Comparison of ENCODE assay signal across 2 cellular contexts in the genomic region with DNA sequence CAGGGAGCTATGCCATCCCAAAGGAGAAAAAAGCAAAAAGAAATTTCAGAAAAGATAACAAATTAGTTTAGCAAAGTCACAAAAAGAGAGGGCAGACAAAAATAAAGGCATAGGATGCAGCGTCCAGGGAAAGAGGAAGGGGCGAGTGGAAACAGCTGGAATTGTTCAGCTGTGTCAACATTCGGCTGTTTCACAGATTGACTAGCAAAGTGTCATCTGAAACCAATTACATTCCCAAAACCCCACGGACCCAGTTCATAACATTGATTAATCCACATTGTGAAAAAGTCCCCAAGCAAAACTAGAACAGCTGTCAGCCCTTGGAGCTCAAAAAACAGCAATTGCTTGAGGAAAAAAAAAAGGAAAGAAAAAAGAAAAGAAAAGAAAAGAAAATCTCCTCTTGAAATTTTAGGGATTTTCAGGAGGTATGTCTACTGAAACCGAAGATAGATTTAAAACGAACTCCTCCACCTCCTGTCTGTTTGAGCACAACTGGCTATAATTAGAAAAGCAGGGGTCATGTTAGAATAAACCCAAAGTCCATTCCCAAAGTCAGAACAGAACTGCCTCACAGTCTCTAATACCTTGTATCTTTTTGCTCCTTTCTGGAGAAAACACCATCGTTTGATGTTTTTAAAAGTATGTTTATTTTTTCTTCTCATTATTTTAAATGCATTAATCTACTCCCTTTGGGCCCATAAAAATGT.
A peak's percentile ranks its signal among the peaks of the same experiment; 100 is the strongest.
TF ChIP-seq lines count a peak whose summit lies in the region.

No MANE protein-coding gene starts in this region.

TF ChIP-seq in liver, 16 proteins besides CTCF, POLR2A, EP300 and RAD21 (continued from another document):
- TF ChIP-seq REST (IDR thresholded peaks at IDR 0.05) (peak; percentile 38), TAF1 (conservative IDR thresholded peaks at IDR 0.05) (no peak), FOXA1 (IDR thresholded peaks at IDR 0.05) (no peak), MAX (IDR thresholded peaks at IDR 0.05) (peak; percentile 23), HNF4G (IDR thresholded peaks at IDR 0.05) (peak; percentile 56), YY1 (IDR thresholded peaks at IDR 0.05) (no peak), SP1 (IDR thresholded peaks at IDR 0.05) (peak; percentile 51), GABPA (IDR thresholded peaks at IDR 0.05 in 1 of 2, conservative IDR thresholded peaks at IDR 0.05 in 1 of 2) (no peak), JUND (IDR thresholded peaks at IDR 0.05) (peak in 1 of 2 donors; percentile 30)
- TF ChIP-seq, protein P1, sequence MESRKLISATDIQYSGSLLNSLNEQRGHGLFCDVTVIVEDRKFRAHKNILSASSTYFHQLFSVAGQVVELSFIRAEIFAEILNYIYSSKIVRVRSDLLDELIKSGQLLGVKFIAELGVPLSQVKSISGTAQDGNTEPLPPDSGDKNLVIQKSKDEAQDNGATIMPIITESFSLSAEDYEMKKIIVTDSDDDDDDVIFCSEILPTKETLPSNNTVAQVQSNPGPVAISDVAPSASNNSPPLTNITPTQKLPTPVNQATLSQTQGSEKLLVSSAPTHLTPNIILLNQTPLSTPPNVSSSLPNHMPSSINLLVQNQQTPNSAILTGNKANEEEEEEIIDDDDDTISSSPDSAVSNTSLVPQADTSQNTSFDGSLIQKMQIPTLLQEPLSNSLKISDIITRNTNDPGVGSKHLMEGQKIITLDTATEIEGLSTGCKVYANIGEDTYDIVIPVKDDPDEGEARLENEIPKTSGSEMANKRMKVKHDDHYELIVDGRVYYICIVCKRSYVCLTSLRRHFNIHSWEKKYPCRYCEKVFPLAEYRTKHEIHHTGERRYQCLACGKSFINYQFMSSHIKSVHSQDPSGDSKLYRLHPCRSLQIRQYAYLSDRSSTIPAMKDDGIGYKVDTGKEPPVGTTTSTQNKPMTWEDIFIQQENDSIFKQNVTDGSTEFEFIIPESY (IDR thresholded peaks at IDR 0.05) = peak; percentile 22
- TF ChIP-seq, protein P2, sequence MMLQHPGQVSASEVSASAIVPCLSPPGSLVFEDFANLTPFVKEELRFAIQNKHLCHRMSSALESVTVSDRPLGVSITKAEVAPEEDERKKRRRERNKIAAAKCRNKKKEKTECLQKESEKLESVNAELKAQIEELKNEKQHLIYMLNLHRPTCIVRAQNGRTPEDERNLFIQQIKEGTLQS (IDR thresholded peaks at IDR 0.05) = no peak

TF ChIP-seq in HepG2, 621 proteins besides CTCF, POLR2A, EP300 and RAD21 (continued from another document):
- TF ChIP-seq ZNF740 (CRISPR knock-in tag; IDR thresholded peaks at IDR 0.05) (no peak), ZNF224 (CRISPR knock-in tag; IDR thresholded peaks at IDR 0.05) (no peak), ZNF235 (CRISPR knock-in tag; IDR thresholded peaks at IDR 0.05; ENCODE audit: borderline replicate concordance) (no peak), ZNF672 (CRISPR knock-in tag; IDR thresholded peaks at IDR 0.05) (no peak), AHR (CRISPR knock-in tag; IDR thresholded peaks at IDR 0.05) (no peak), ZNF7 (CRISPR knock-in tag; IDR thresholded peaks at IDR 0.05) (no peak), NFE2L2 (IDR thresholded peaks at IDR 0.05; ENCODE audit: low read length) (no peak), HHEX (CRISPR knock-in tag; IDR thresholded peaks at IDR 0.05) (no peak), ZNF615 (CRISPR knock-in tag; IDR thresholded peaks at IDR 0.05; ENCODE audit: borderline replicate concordance) (no peak), HMGA1 (CRISPR knock-in tag; conservative IDR thresholded peaks at IDR 0.05) (no peak), CCAR2 (optimal IDR thresholded peaks at IDR 0.05; ENCODE audit: low read depth, low read length) (no peak)
- TF ChIP-seq, protein P3, sequence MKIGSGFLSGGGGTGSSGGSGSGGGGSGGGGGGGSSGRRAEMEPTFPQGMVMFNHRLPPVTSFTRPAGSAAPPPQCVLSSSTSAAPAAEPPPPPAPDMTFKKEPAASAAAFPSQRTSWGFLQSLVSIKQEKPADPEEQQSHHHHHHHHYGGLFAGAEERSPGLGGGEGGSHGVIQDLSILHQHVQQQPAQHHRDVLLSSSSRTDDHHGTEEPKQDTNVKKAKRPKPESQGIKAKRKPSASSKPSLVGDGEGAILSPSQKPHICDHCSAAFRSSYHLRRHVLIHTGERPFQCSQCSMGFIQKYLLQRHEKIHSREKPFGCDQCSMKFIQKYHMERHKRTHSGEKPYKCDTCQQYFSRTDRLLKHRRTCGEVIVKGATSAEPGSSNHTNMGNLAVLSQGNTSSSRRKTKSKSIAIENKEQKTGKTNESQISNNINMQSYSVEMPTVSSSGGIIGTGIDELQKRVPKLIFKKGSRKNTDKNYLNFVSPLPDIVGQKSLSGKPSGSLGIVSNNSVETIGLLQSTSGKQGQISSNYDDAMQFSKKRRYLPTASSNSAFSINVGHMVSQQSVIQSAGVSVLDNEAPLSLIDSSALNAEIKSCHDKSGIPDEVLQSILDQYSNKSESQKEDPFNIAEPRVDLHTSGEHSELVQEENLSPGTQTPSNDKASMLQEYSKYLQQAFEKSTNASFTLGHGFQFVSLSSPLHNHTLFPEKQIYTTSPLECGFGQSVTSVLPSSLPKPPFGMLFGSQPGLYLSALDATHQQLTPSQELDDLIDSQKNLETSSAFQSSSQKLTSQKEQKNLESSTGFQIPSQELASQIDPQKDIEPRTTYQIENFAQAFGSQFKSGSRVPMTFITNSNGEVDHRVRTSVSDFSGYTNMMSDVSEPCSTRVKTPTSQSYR (CRISPR knock-in tag; IDR thresholded peaks at IDR 0.05; ENCODE audit: borderline replicate concordance) = no peak
